In genomic region chr11:18394928-18395734, GRCh38 we compare ENCODE assay signal across 8 cellular contexts. TPM values are rescaled to one million over a fixed set of nuclear protein-coding genes. Genes with fewer than 3 reads are reported as not detected.
DNase-seq lines count a peak whose midpoint lies in the region; ATAC-seq and TF ChIP-seq lines count a peak whose summit lies in the region.

No MANE protein-coding gene starts in this region.

- WGBS in right lobe of liver (ENCODE audit: insufficient coverage, low coverage, low lambda C conversion rate, missing lambda C conversion rate): 0% methylated on average over 5 of the region's 36 CpGs

- no peak for TF ChIP-seq CTCF in choroid plexus epithelial cell (conservative IDR thresholded peaks at IDR 0.05; ENCODE audit: low read depth, low read length)
- no peak for TF ChIP-seq CTCF in right lobe of liver (IDR thresholded peaks at IDR 0.05)

- no peak for TF ChIP-seq POLR2A in right lobe of liver (IDR thresholded peaks at IDR 0.05)

- H3K27me3 ChIP-seq in right lobe of liver: no peaks in the 10 kb centered on the region

- no peaks in the 10 kb centered on the region for H3K9me3 ChIP-seq in right lobe of liver

- H3K4me3 ChIP-seq in choroid plexus epithelial cell (ENCODE audit: low read depth, low read length) (peak overlapping the region; percentile 65), right lobe of liver (peak overlapping the region; percentile 83 to 94 (median 93))

- ATAC-seq in right lobe of liver (peak in 3 of 4 donors; percentile 0 to 9 (median 0)), GM21390 (IDR thresholded peaks at IDR 0.05; ENCODE audit: unreplicated experiment) (no peak), GM18517 (IDR thresholded peaks at IDR 0.05; ENCODE audit: unreplicated experiment) (no peak)

- peaks cover 13 to 37% (median 26%) of the 10 kb centered on the region in 4 donors for H3K36me3 ChIP-seq in right lobe of liver

- intact Hi-C loops in right lobe of liver (cut with DNase I): no loop called here

- peaks cover 0 to 14% (median 4%) of the 10 kb centered on the region in 4 donors for H3K4me1 ChIP-seq in right lobe of liver

- H3K27ac ChIP-seq in right lobe of liver: peak overlapping the region; percentile 95 to 100 (median 98)

- DNase-seq in NCI-H146 (lab: John Stamatoyannopoulos, UW): peak; percentile 59
- no peak for DNase-seq in NCI-H146 treated with DMSO at 0.1 percent for 48 hours (lab: John Stamatoyannopoulos, UW; ENCODE audit: unreplicated experiment)
- peak; percentile 40 for DNase-seq in SW480 (ENCODE audit: low spot score)
- peak; percentile 31 for DNase-seq in choroid plexus epithelial cell (ENCODE audit: low read depth)
- peak in 1 of 3 donors; percentile 55 for DNase-seq in right lobe of liver
- DNase-seq in stimulated activated naive CD4-positive, alpha-beta T cell (lab: John Stamatoyannopoulos, UW): peak in 4 of 6 experiments; percentile 28 to 58 (median 42)

RNA-seq across cellular contexts. Expression of gene LDHA, which starts 0.8 kb away (rescaled TPM):
- total RNA-seq in right lobe of liver: 100 to 1,000 TPM; 227 to 866 (median 656) TPM

RNA-seq across cellular contexts. Expression of gene LDHC, which starts 17.0 kb away (rescaled TPM):
- 1 to 10 TPM in 2 of 6 experiments, under 1 TPM in 1, not detected in 3; 0.61 to 1.6 (median 1.5) TPM for total RNA-seq in right lobe of liver

Comparison
In these comparisons a context has a peak if more than half of its experiments do, and no peak if none do; other contexts are left out.
1. ATAC-seq: peak in right lobe of liver (3 of 4); none in GM21390 (single experiment) and GM18517 (single experiment).